Comparison of ENCODE assay signal across 20 cellular contexts in genomic region chr10:91621483-91622113, GRCh38. TPM values are rescaled to one million over a fixed set of nuclear protein-coding genes. Genes with fewer than 3 reads are reported as not detected.
DNase-seq lines count a peak whose midpoint lies in the region; ATAC-seq, FAIRE-seq and TF ChIP-seq lines count a peak whose summit lies in the region.
"Had no signal": no experiment of that assay in that cellular context is flagged by ENCODE, and none has a peak within 500 bp of the region (broad histone marks: within the 10 kb centered on the region; RNA-seq: fewer than 3 reads in every experiment).

No MANE protein-coding gene starts in this region.

- no peaks in the 10 kb centered on the region for H3K27me3 Mint-ChIP-seq in astrocyte (ENCODE audit: low read depth, unreplicated experiment)
- H3K27me3 Mint-ChIP-seq in type B pancreatic cell: no peaks in the 10 kb centered on the region

- H3K4me1 ChIP-seq in astrocyte (ENCODE audit: insufficient read depth, low read length) (peaks cover 7% of the 10 kb centered on the region), heart right ventricle (peaks cover 0 to 18% (median 0%) of the 10 kb centered on the region in 9 donors), liver (ENCODE audit: control insufficient read depth in 4 of 4, insufficient read depth in 4 of 4, low read length in 3 of 4) (peaks cover 0 to 15% (median 8%) of the 10 kb centered on the region in 4 donors)
- H3K4me1 ChIP-seq: BLaER1 had no signal

- TF ChIP-seq CTCF in astrocyte (IDR thresholded peaks at IDR 0.05; ENCODE audit: insufficient read depth, low read depth, low read length): no peak
- no peak for TF ChIP-seq CTCF in heart right ventricle (IDR thresholded peaks at IDR 0.05)
- no peak for TF ChIP-seq CTCF in liver (IDR thresholded peaks at IDR 0.05; ENCODE audit: low read depth, low read length, missing input control)
- no peak for TF ChIP-seq CTCF in type B pancreatic cell (conservative IDR thresholded peaks at IDR 0.05)

- H2AFZ ChIP-seq in astrocyte (ENCODE audit: low read depth, low read length): no peak overlapping the region
- H2AFZ ChIP-seq: GM23338 had no signal

- H3K9me3 Mint-ChIP-seq in astrocyte (ENCODE audit: unreplicated experiment): peaks cover 9% of the 10 kb centered on the region
- H3K9me3 Mint-ChIP-seq in type B pancreatic cell: peaks cover 8% of the 10 kb centered on the region

- H3K27me3 ChIP-seq in astrocyte (ENCODE audit: insufficient read depth, low read length) (no peaks in the 10 kb centered on the region), heart right ventricle (no peaks in the 10 kb centered on the region), liver (ENCODE audit: control insufficient read depth in 4 of 4, insufficient read depth in 4 of 4, low read length in 3 of 4) (no peaks in the 10 kb centered on the region)
- H3K27me3 ChIP-seq: BLaER1 had no signal

- H3K36me3 Mint-ChIP-seq in astrocyte (ENCODE audit: low read depth, unreplicated experiment): no peaks in the 10 kb centered on the region
- H3K36me3 Mint-ChIP-seq in type B pancreatic cell: peaks cover 5% of the 10 kb centered on the region

- peak; percentile 23 for FAIRE-seq in astrocyte (lab: Jason Lieb, UNC)
- FAIRE-seq: A204.1, GM12891, GM18507 had no signal

- H3K27ac ChIP-seq in astrocyte (ENCODE audit: low read depth, low read length) (no peak overlapping the region), heart right ventricle (peak overlapping the region; percentile 2 to 59 (median 40)), liver (ENCODE audit: low read depth in 1 of 2, low read length in 2 of 2) (no peak overlapping the region)
- H3K27ac ChIP-seq: BLaER1, SK-N-MC had no signal

- peak in 1 of 2 donors; percentile 29 for TF ChIP-seq RAD21 in liver (IDR thresholded peaks at IDR 0.05)

- no peak overlapping the region for H3K9ac ChIP-seq in astrocyte (ENCODE audit: low read length)
- no peak overlapping the region for H3K9ac ChIP-seq in liver (ENCODE audit: low read depth in 1 of 2, low read length in 2 of 2)
- H3K9ac ChIP-seq: BLaER1 had no signal

- H3K4me3 Mint-ChIP-seq in astrocyte (ENCODE audit: unreplicated experiment) (no peak overlapping the region), type B pancreatic cell (no peak overlapping the region)
- H3K4me3 Mint-ChIP-seq: GM23338 had no signal

- H3K36me3 ChIP-seq in astrocyte (ENCODE audit: insufficient read depth, low read length): no peaks in the 10 kb centered on the region
- peaks cover 0 to 44% (median 0%) of the 10 kb centered on the region in 9 donors for H3K36me3 ChIP-seq in heart right ventricle
- H3K36me3 ChIP-seq in liver (ENCODE audit: control insufficient read depth in 4 of 4, insufficient read depth in 3 of 4, low read depth in 1 of 4, low read length in 3 of 4): peaks cover 0 to 10% (median 2%) of the 10 kb centered on the region in 4 donors
- H3K36me3 ChIP-seq: BLaER1 had no signal

- H3K4me1 Mint-ChIP-seq in astrocyte (ENCODE audit: low read depth, unreplicated experiment) (peaks cover 5% of the 10 kb centered on the region), type B pancreatic cell (ENCODE audit: unreplicated experiment) (no peaks in the 10 kb centered on the region)
- H3K4me1 Mint-ChIP-seq: GM23338 had no signal

- no peaks in the 10 kb centered on the region for H3K79me2 ChIP-seq in astrocyte (ENCODE audit: insufficient read depth, low read length)

- H3K9me3 ChIP-seq in astrocyte (ENCODE audit: insufficient read depth, low read depth, low read length) (no peaks in the 10 kb centered on the region), heart right ventricle (peaks cover 0 to 23% (median 0%) of the 10 kb centered on the region in 11 donors), liver (ENCODE audit: control insufficient read depth in 4 of 4, low read length in 3 of 4) (no peaks in the 10 kb centered on the region)

- WGBS in heart right ventricle, 2 donors: 38 to 50% methylated on average over 1 of the region's 1 CpG
- 37% methylated on average over 1 of the region's 1 CpG for WGBS in liver

- H3K27ac Mint-ChIP-seq in astrocyte (ENCODE audit: unreplicated experiment) (no peak overlapping the region), type B pancreatic cell (no peak overlapping the region)
- H3K27ac Mint-ChIP-seq: GM23338 had no signal

- H3K4me3 ChIP-seq in astrocyte (ENCODE audit: insufficient read depth, low read depth, low read length): no peak overlapping the region
- no peak overlapping the region for H3K4me3 ChIP-seq in heart right ventricle
- no peak overlapping the region for H3K4me3 ChIP-seq in liver (ENCODE audit: low read depth in 1 of 3, low read length in 3 of 3)
- H3K4me3 ChIP-seq: BLaER1, GM23338, SK-N-MC had no signal

- ATAC-seq in heart right ventricle (peak in 7 of 8 donors; percentile 36 to 89 (median 72)), GM19351 (IDR thresholded peaks at IDR 0.05; ENCODE audit: unreplicated experiment) (no peak)
- ATAC-seq: GM23338 had no signal

- intact Hi-C loops in heart right ventricle (cut with DNase I): loop anchor here in 2 of 10 donors (5.0 kb wide), 2 partner anchors 34 to 64 kb away; no protein-coding TSS in a partner anchor

- H4K20me1 ChIP-seq in astrocyte (ENCODE audit: insufficient read depth, low read length): no peaks in the 10 kb centered on the region
- H4K20me1 ChIP-seq: BLaER1 had no signal

- peak; percentile 37 for DNase-seq in EH (ENCODE audit: low read depth)
- DNase-seq in astrocyte (ENCODE audit: low read depth): no peak
- no peak for DNase-seq in heart right ventricle
- DNase-seq in D341Med (ENCODE audit: low spot score): no peak
- DNase-seq in SHP77 (lab: John Stamatoyannopoulos, UW): no peak
- no peak for DNase-seq in type B pancreatic cell (ENCODE audit: extremely low spot score, unreplicated experiment)
- DNase-seq: DMS 273 treated with DMSO at 0.1 percent for 48 hours, GF-D8, NCI-H1105 treated with DMSO at 0.1 percent for 48 hours, NCI-H187 treated with DMSO at 0.1 percent for 48 hours, NCI-H446, NCI-H69 had no signal

- no peak overlapping the region for H3K4me2 ChIP-seq in astrocyte (ENCODE audit: low read length)
- H3K4me2 ChIP-seq: BLaER1, GM23338 had no signal

TF ChIP-seq in liver, 16 proteins besides CTCF, POLR2A, EP300 and RAD21:
- TF ChIP-seq YY1 (IDR thresholded peaks at IDR 0.05) (no peak), RXRA (IDR thresholded peaks at IDR 0.05) (peak; percentile 53 to 62), HNF4A (conservative IDR thresholded peaks at IDR 0.05) (peak; percentile 55 to 66), FOXA2 (IDR thresholded peaks at IDR 0.05) (no peak), TAF1 (conservative IDR thresholded peaks at IDR 0.05) (no peak), NR2F2 (IDR thresholded peaks at IDR 0.05) (peak; percentile 42), JUND (IDR thresholded peaks at IDR 0.05) (peak in 1 of 2 donors; percentile 52), REST (IDR thresholded peaks at IDR 0.05) (no peak)

RNA-seq across cellular contexts. Expression of gene PPP1R3C, which starts 11.3 kb away (rescaled TPM):
- total RNA-seq in astrocyte: 3.7 and 4.9 TPM in 2 replicates
- total RNA-seq in heart right ventricle: 100 to 1,000 TPM; 121 to 315 (median 190) TPM
- 10 to 100 TPM; 27.5 to 41.0 TPM for polyA plus RNA-seq in heart right ventricle
- total RNA-seq in liver: 10 to 100 TPM; 25.5 to 34.6 TPM
- polyA plus RNA-seq in liver: 10 to 100 TPM; 27.5 to 76.1 TPM
- 5.4 and 7.8 TPM in 2 replicates for total RNA-seq in type B pancreatic cell (ENCODE audit: low replicate concordance)

Comparison
In these comparisons a context has a peak if more than half of its experiments do, and no peak if none do; other contexts are left out.
1. H3K27ac ChIP-seq: peak in heart right ventricle (10 of 10); none in astrocyte (single experiment) and liver (0 of 2).